ENCODE assay signal across 1 cellular context in genomic region chr1:52037402-52037814, GRCh38.
A peak's percentile ranks its signal among the peaks of the same experiment; 100 is the strongest.
TF ChIP-seq lines count a peak whose summit lies in the region.

No MANE protein-coding gene starts in this region.

TF ChIP-seq in HepG2, 621 proteins besides CTCF, POLR2A, EP300 and RAD21 (continued from another document and continues in another):
- TF ChIP-seq ZBTB20 (CRISPR knock-in tag; IDR thresholded peaks at IDR 0.05; ENCODE audit: borderline replicate concordance, low read depth) (peak; percentile 64; the same call in 1 of the 2 replicates), DNMT1 (CRISPR knock-in tag; IDR thresholded peaks at IDR 0.05) (no peak), ZNF616 (CRISPR knock-in tag; IDR thresholded peaks at IDR 0.05; ENCODE audit: low read depth) (no peak), ZNF556 (CRISPR knock-in tag; IDR thresholded peaks at IDR 0.05; ENCODE audit: borderline replicate concordance) (peak; percentile 91; the same call in 1 of the 2 replicates), ZBTB37 (CRISPR knock-in tag; IDR thresholded peaks at IDR 0.05) (peak; percentile 75; the same call in 1 of the 2 replicates), MLLT10 (CRISPR knock-in tag; IDR thresholded peaks at IDR 0.05) (no peak), BORCS8-MEF2B (CRISPR knock-in tag; IDR thresholded peaks at IDR 0.05) (no peak), ZNF335 (CRISPR knock-in tag; IDR thresholded peaks at IDR 0.05) (peak; percentile 68; the same call in 1 of the 2 replicates), FOXA3 (CRISPR knock-in tag; IDR thresholded peaks at IDR 0.05) (peak; percentile 99), HBP1 (CRISPR knock-in tag; IDR thresholded peaks at IDR 0.05; ENCODE audit: low read depth) (peak; percentile 91), JDP2 (CRISPR knock-in tag; IDR thresholded peaks at IDR 0.05; ENCODE audit: borderline replicate concordance) (no peak), PRPF4 (IDR thresholded peaks at IDR 0.05; ENCODE audit: low read depth, low read length, poor library complexity, severe bottlenecking) (no peak), ZNF761 (CRISPR knock-in tag; conservative IDR thresholded peaks at IDR 0.05) (peak; percentile 75), ZNF136 (CRISPR knock-in tag; IDR thresholded peaks at IDR 0.05; ENCODE audit: low read depth) (peak; percentile 80; the same call in 1 of the 2 replicates), ZNF468 (CRISPR knock-in tag; IDR thresholded peaks at IDR 0.05) (no peak), POLR2AphosphoS2 (IDR thresholded peaks at IDR 0.05; ENCODE audit: low read depth, low read length) (no peak), RFX1 (IDR thresholded peaks at IDR 0.05) (no peak), ZBED4 (CRISPR knock-in tag; IDR thresholded peaks at IDR 0.05; ENCODE audit: borderline replicate concordance) (peak; percentile 83), AHDC1 (CRISPR knock-in tag; IDR thresholded peaks at IDR 0.05; ENCODE audit: borderline replicate concordance) (peak; percentile 97), HNRNPH1 (optimal IDR thresholded peaks at IDR 0.05; ENCODE audit: low read depth, low read length) (no peak), NCOA2 (CRISPR knock-in tag; IDR thresholded peaks at IDR 0.05) (peak; percentile 96), HIVEP1 (CRISPR knock-in tag; IDR thresholded peaks at IDR 0.05) (peak; percentile 37; the same call in 1 of the 2 replicates), NONO (IDR thresholded peaks at IDR 0.05) (no peak), NONO (CRISPR knock-in tag; conservative IDR thresholded peaks at IDR 0.05) (peak; percentile 73; the same call in 1 of the 2 replicates), SP2 (CRISPR knock-in tag; IDR thresholded peaks at IDR 0.05) (no peak), CEBPB (IDR thresholded peaks at IDR 0.05; ENCODE audit: borderline replicate concordance, low read depth, low read length) (peak; percentile 98), NKX3-1 (CRISPR knock-in tag; IDR thresholded peaks at IDR 0.05) (peak; percentile 76; the same call in 1 of the 2 replicates), SIN3A (IDR thresholded peaks at IDR 0.05; ENCODE audit: borderline replicate concordance, low read depth, low read length) (peak; percentile 61), AGO2 (optimal IDR thresholded peaks at IDR 0.05; ENCODE audit: low read depth, low read length) (no peak), ZFAT (CRISPR knock-in tag; conservative IDR thresholded peaks at IDR 0.05) (no peak), PLRG1 (conservative IDR thresholded peaks at IDR 0.05) (no peak), ZNF343 (CRISPR knock-in tag; IDR thresholded peaks at IDR 0.05) (0 out of 2 replicates have a peak, but pooled peaks have one; percentile 47), MAF1 (CRISPR knock-in tag; IDR thresholded peaks at IDR 0.05; ENCODE audit: borderline replicate concordance) (peak; percentile 77; the same call in 1 of the 2 replicates), PCBP2 (optimal IDR thresholded peaks at IDR 0.05; ENCODE audit: low read depth, low read length, poor library complexity, severe bottlenecking) (no peak), ZBTB2 (CRISPR knock-in tag; IDR thresholded peaks at IDR 0.05; ENCODE audit: low read depth) (no peak), ISX (CRISPR knock-in tag; conservative IDR thresholded peaks at IDR 0.05) (0 out of 2 replicates have a peak, but pooled peaks have one; percentile 37), ZNF431 (CRISPR knock-in tag; IDR thresholded peaks at IDR 0.05; ENCODE audit: borderline replicate concordance, low read depth) (peak; percentile 80; the same call in 1 of the 2 replicates), HOXA5 (CRISPR knock-in tag; IDR thresholded peaks at IDR 0.05) (0 out of 2 replicates have a peak, but pooled peaks have one; percentile 79), DBP (CRISPR knock-in tag; IDR thresholded peaks at IDR 0.05; ENCODE audit: not compliant biosample characterization) (peak; percentile 50), ZNF639 (CRISPR knock-in tag; conservative IDR thresholded peaks at IDR 0.05) (peak; percentile 81), PAF1 (CRISPR knock-in tag; IDR thresholded peaks at IDR 0.05) (peak; percentile 37; the same call in 1 of the 2 replicates), TGIF2 (CRISPR knock-in tag; IDR thresholded peaks at IDR 0.05) (peak; percentile 79)
- TF ChIP-seq, protein P1, sequence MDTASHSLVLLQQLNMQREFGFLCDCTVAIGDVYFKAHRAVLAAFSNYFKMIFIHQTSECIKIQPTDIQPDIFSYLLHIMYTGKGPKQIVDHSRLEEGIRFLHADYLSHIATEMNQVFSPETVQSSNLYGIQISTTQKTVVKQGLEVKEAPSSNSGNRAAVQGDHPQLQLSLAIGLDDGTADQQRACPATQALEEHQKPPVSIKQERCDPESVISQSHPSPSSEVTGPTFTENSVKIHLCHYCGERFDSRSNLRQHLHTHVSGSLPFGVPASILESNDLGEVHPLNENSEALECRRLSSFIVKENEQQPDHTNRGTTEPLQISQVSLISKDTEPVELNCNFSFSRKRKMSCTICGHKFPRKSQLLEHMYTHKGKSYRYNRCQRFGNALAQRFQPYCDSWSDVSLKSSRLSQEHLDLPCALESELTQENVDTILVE (CRISPR knock-in tag; IDR thresholded peaks at IDR 0.05) = peak; percentile 89
- TF ChIP-seq, protein P2, sequence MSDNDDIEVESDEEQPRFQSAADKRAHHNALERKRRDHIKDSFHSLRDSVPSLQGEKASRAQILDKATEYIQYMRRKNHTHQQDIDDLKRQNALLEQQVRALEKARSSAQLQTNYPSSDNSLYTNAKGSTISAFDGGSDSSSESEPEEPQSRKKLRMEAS (IDR thresholded peaks at IDR 0.05) = peak; percentile 47; the same call in 1 of the 2 replicates
- TF ChIP-seq, protein P3, sequence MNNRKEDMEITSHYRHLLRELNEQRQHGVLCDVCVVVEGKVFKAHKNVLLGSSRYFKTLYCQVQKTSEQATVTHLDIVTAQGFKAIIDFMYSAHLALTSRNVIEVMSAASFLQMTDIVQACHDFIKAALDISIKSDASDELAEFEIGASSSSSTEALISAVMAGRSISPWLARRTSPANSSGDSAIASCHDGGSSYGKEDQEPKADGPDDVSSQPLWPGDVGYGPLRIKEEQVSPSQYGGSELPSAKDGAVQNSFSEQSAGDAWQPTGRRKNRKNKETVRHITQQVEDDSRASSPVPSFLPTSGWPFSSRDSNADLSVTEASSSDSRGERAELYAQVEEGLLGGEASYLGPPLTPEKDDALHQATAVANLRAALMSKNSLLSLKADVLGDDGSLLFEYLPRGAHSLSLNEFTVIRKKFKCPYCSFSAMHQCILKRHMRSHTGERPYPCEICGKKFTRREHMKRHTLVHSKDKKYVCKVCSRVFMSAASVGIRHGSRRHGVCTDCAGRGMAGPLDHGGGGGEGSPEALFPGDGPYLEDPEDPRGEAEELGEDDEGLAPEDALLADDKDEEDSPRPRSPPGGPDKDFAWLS (CRISPR knock-in tag; IDR thresholded peaks at IDR 0.05; ENCODE audit: borderline replicate concordance) = no peak
